ENCODE assay signal across 9 cellular contexts in genomic region chr12:104578453-104578852, GRCh38.
DNase-seq lines count a peak whose midpoint lies in the region; ATAC-seq and TF ChIP-seq lines count a peak whose summit lies in the region.
"Had no signal": no experiment of that assay in that cellular context is flagged by ENCODE, and none has a peak within 500 bp of the region (broad histone marks: within the 10 kb centered on the region; RNA-seq: fewer than 3 reads in every experiment).

No MANE protein-coding gene starts in this region.

- H3K4me1 Mint-ChIP-seq in naive B cell: peaks cover 60 to 88% (median 86%) of the 10 kb centered on the region in 3 donors
- peaks cover 20% of the 10 kb centered on the region for H3K4me1 Mint-ChIP-seq in WTC11
- peaks cover 65 to 87% of the 10 kb centered on the region in 2 donors for H3K4me1 Mint-ChIP-seq in stimulated activated naive B cell treated with anti-CD40 and anti-IgM and Interleukin-4, amounts not matched to agents 10 μg/mL and 1 μg/mL and 100 μg/mL, for 72 hours

- H3K36me3 ChIP-seq in BLaER1: peaks cover 3% of the 10 kb centered on the region; the same call in 1 of the 2 replicates

- DNase-seq in HK-2 (ENCODE audit: unreplicated experiment) (peak; percentile 53), astrocyte of the hippocampus (ENCODE audit: low read depth, low spot score) (peak; percentile 77), naive B cell (no peak), WTC11 (ENCODE audit: low spot score) (no peak), NK-92 (lab: John Stamatoyannopoulos, UW; ENCODE audit: unreplicated experiment) (no peak)
- no peak for DNase-seq in stimulated activated naive B cell treated with anti-CD40 and anti-IgM and Interleukin-4, amounts not matched to agents 10 μg/mL and 1 μg/mL and 100 μg/mL, for 72 hours

- no peaks in the 10 kb centered on the region for H3K27me3 Mint-ChIP-seq in naive B cell
- no peaks in the 10 kb centered on the region for H3K27me3 Mint-ChIP-seq in WTC11 (ENCODE audit: low read depth)
- H3K27me3 Mint-ChIP-seq in stimulated activated naive B cell treated with anti-CD40 and anti-IgM and Interleukin-4, amounts not matched to agents 10 μg/mL and 1 μg/mL and 100 μg/mL, for 72 hours: no peaks in the 10 kb centered on the region

- H3K9ac ChIP-seq in BLaER1: no peak overlapping the region

- peaks cover 87% of the 10 kb centered on the region for H4K20me1 ChIP-seq in BLaER1

- ATAC-seq in naive B cell (ENCODE audit: low read depth in 2 of 2): no peak
- ATAC-seq in WTC11: no peak
- ATAC-seq in GM18858 (IDR thresholded peaks at IDR 0.05; ENCODE audit: unreplicated experiment): no peak
- ATAC-seq in stimulated activated naive B cell treated with anti-CD40 and anti-IgM and Interleukin-4, amounts not matched to agents 10 μg/mL and 1 μg/mL and 100 μg/mL, for 72 hours (replicated peaks): no peak

- CTCF ChIA-PET in WTC11 (lab: Charles Lee): interaction anchor here (0.6 to 1.0 kb wide), 2 partner anchors 197 to 485 kb away, joined by 3 read pairs; no protein-coding TSS in a partner anchor

- POLR2A ChIA-PET in WTC11 (lab: Charles Lee): no interaction called here

- peak overlapping the region; percentile 50; the same call in 1 of the 2 replicates for H3K4me2 ChIP-seq in BLaER1

- TF ChIP-seq CTCF in WTC11 (IDR thresholded peaks at IDR 0.05): no peak

- H3K4me1 ChIP-seq in BLaER1: peaks cover 87% of the 10 kb centered on the region

- H3K9me3 ChIP-seq in BLaER1: no peaks in the 10 kb centered on the region; the same call in 1 of the 2 replicates

- H3K36me3 Mint-ChIP-seq in naive B cell (peaks cover 0 to 6% of the 10 kb centered on the region in 2 donors), WTC11 (peaks cover 4% of the 10 kb centered on the region)
- peaks cover 22 to 35% of the 10 kb centered on the region in 2 donors for H3K36me3 Mint-ChIP-seq in stimulated activated naive B cell treated with anti-CD40 and anti-IgM and Interleukin-4, amounts not matched to agents 10 μg/mL and 1 μg/mL and 100 μg/mL, for 72 hours

- H3K9me3 Mint-ChIP-seq in naive B cell: no peaks in the 10 kb centered on the region
- 0 out of 2 replicates have a peak, but pooled peaks cover 4% of the 10 kb centered on the region for H3K9me3 Mint-ChIP-seq in WTC11
- no peaks in the 10 kb centered on the region for H3K9me3 Mint-ChIP-seq in stimulated activated naive B cell treated with anti-CD40 and anti-IgM and Interleukin-4, amounts not matched to agents 10 μg/mL and 1 μg/mL and 100 μg/mL, for 72 hours

- H3K27me3 ChIP-seq in BLaER1: no peaks in the 10 kb centered on the region

- H3K27ac Mint-ChIP-seq in naive B cell (peak overlapping the region; percentile 13 to 98 (median 52)), WTC11 (no peak overlapping the region)
- no peak overlapping the region for H3K27ac Mint-ChIP-seq in stimulated activated naive B cell treated with anti-CD40 and anti-IgM and Interleukin-4, amounts not matched to agents 10 μg/mL and 1 μg/mL and 100 μg/mL, for 72 hours
- H3K27ac Mint-ChIP-seq: progenitor cell of endocrine pancreas had no signal

- no peak overlapping the region for H3K27ac ChIP-seq in BLaER1

- H3K4me3 Mint-ChIP-seq in naive B cell (peak overlapping the region in 1 of 8 donors; percentile 3), WTC11 (no peak overlapping the region)
- no peak overlapping the region for H3K4me3 Mint-ChIP-seq in stimulated activated naive B cell treated with anti-CD40 and anti-IgM and Interleukin-4, amounts not matched to agents 10 μg/mL and 1 μg/mL and 100 μg/mL, for 72 hours

- H3K4me3 ChIP-seq in BLaER1: no peak overlapping the region

TF ChIP-seq in WTC11, 78 proteins besides CTCF, POLR2A, EP300 and RAD21:
- TF ChIP-seq PRRX2 (CRISPR knock-in tag; IDR thresholded peaks at IDR 0.05) (no peak), HMGXB4 (CRISPR knock-in tag; IDR thresholded peaks at IDR 0.05) (no peak), HMGA2 (CRISPR knock-in tag; IDR thresholded peaks at IDR 0.05) (no peak), OVOL2 (CRISPR knock-in tag; IDR thresholded peaks at IDR 0.05; ENCODE audit: borderline replicate concordance) (no peak), CREM (CRISPR knock-in tag; IDR thresholded peaks at IDR 0.05) (no peak), GABPB1 (CRISPR knock-in tag; IDR thresholded peaks at IDR 0.05) (no peak)

Comparison
In these comparisons a context has a peak if more than half of its experiments do, and no peak if none do; other contexts are left out.
1. DNase-seq: peak in HK-2 (single experiment) and astrocyte of the hippocampus (single experiment); none in naive B cell (single experiment), WTC11 (single experiment), NK-92 (single experiment) and stimulated activated naive B cell treated with anti-CD40 and anti-IgM and Interleukin-4, amounts not matched to agents 10 μg/mL and 1 μg/mL and 100 μg/mL, for 72 hours (single experiment).
2. H3K27ac Mint-ChIP-seq: peak in naive B cell (6 of 6); none in WTC11 (single experiment) and stimulated activated naive B cell treated with anti-CD40 and anti-IgM and Interleukin-4, amounts not matched to agents 10 μg/mL and 1 μg/mL and 100 μg/mL, for 72 hours (single experiment).